In genomic region chr10:113006656-113007342, GRCh38 we compare ENCODE assay signal across 12 cellular contexts. TPM values are rescaled to one million over a fixed set of nuclear protein-coding genes. Genes with fewer than 3 reads are reported as not detected.
DNase-seq lines count a peak whose midpoint lies in the region; ATAC-seq lines count a peak whose summit lies in the region.
"Had no signal": no experiment of that assay in that cellular context is flagged by ENCODE, and none has a peak within 500 bp of the region (broad histone marks: within the 10 kb centered on the region; RNA-seq: fewer than 3 reads in every experiment).

No MANE protein-coding gene starts in this region.

- no peak overlapping the region for H4K91ac ChIP-seq in trophoblast cell (ENCODE audit: low read depth, low read length)

- no peak overlapping the region for H3K23ac ChIP-seq in trophoblast cell (ENCODE audit: low read length)

- no peak overlapping the region for H3K4me2 ChIP-seq in trophoblast cell (ENCODE audit: low read length)
- H3K4me2 ChIP-seq: SK-N-SH had no signal

- H2AFZ ChIP-seq in trophoblast cell (ENCODE audit: insufficient read depth, low read length, poor library complexity), result no peak overlapping the region

- H3K9me3 Mint-ChIP-seq in CD8-positive, alpha-beta memory T cell, result peaks cover 0 to 4% (median 0%) of the 10 kb centered on the region in 5 donors
- H3K9me3 Mint-ChIP-seq in activated naive CD8-positive, alpha-beta T cell treated with anti-CD3 and anti-CD28 coated beads, Interleukin-2, amount 50 U/mL, for 24 hours, result no peaks in the 10 kb centered on the region
- H3K9me3 Mint-ChIP-seq: mesothelial cell of epicardium had no signal

- H3K9ac ChIP-seq in trophoblast cell (ENCODE audit: low read length), result no peak overlapping the region
- H3K9ac ChIP-seq: SK-N-SH had no signal

- no peak overlapping the region for H2BK5ac ChIP-seq in trophoblast cell (ENCODE audit: low read depth, low read length, poor library complexity)

- H3K36me3 Mint-ChIP-seq in CD8-positive, alpha-beta memory T cell, result no peaks in the 10 kb centered on the region
- H3K36me3 Mint-ChIP-seq in activated naive CD8-positive, alpha-beta T cell treated with anti-CD3 and anti-CD28 coated beads, Interleukin-2, amount 50 U/mL, for 24 hours (ENCODE audit: low read depth), result no peaks in the 10 kb centered on the region

- no peaks in the 10 kb centered on the region for H3K79me1 ChIP-seq in trophoblast cell (ENCODE audit: low read length)

- H3K4me3 ChIP-seq in CD8-positive, alpha-beta memory T cell (ENCODE audit: low read length), result no peak overlapping the region
- H3K4me3 ChIP-seq in trophoblast cell (ENCODE audit: low read depth, low read length) (no peak overlapping the region), MG63 (no peak overlapping the region)
- H3K4me3 ChIP-seq: body of pancreas, psoas muscle had no signal

- no peak overlapping the region for H2AK5ac ChIP-seq in trophoblast cell (ENCODE audit: low read length)

- peaks cover 38 to 45% (median 42%) of the 10 kb centered on the region in 3 donors for H3K4me1 Mint-ChIP-seq in CD8-positive, alpha-beta memory T cell
- H3K4me1 Mint-ChIP-seq in activated naive CD8-positive, alpha-beta T cell treated with anti-CD3 and anti-CD28 coated beads, Interleukin-2, amount 50 U/mL, for 24 hours, result peaks cover 30% of the 10 kb centered on the region

- no peak overlapping the region for H4K12ac ChIP-seq in trophoblast cell (ENCODE audit: low read depth, low read length)

- no peak overlapping the region for H3K27ac ChIP-seq in CD8-positive, alpha-beta memory T cell (ENCODE audit: low read depth, low read length)
- H3K27ac ChIP-seq in trophoblast cell (ENCODE audit: low read depth, low read length), result no peak overlapping the region
- H3K27ac ChIP-seq: body of pancreas, psoas muscle had no signal

- no CpG with 5 or more reads among the region's 9 CpGs for WGBS in trophoblast cell (ENCODE audit: extremely low coverage, insufficient coverage, insufficient read length)

- H3K27ac Mint-ChIP-seq in CD8-positive, alpha-beta memory T cell, result peak overlapping the region in 7 of 8 donors; percentile 3 to 79 (median 66)
- H3K27ac Mint-ChIP-seq in activated naive CD8-positive, alpha-beta T cell treated with anti-CD3 and anti-CD28 coated beads, Interleukin-2, amount 50 U/mL, for 24 hours, result no peak overlapping the region

- peak; percentile 62 for ATAC-seq in activated naive CD8-positive, alpha-beta T cell treated with anti-CD3 and anti-CD28 coated beads, Interleukin-2, amount 50 U/mL, for 24 hours
- no peak for ATAC-seq in GM19328 (IDR thresholded peaks at IDR 0.05; ENCODE audit: unreplicated experiment)
- ATAC-seq: body of pancreas, psoas muscle had no signal

- peaks cover 34% of the 10 kb centered on the region for H3K4me1 ChIP-seq in CD8-positive, alpha-beta memory T cell (ENCODE audit: insufficient read depth, low read length)
- peaks cover 19 to 30% of the 10 kb centered on the region in 2 experiments for H3K4me1 ChIP-seq in trophoblast cell (ENCODE audit: control insufficient read depth in 1 of 2, insufficient read depth in 2 of 2, low read length in 2 of 2)

- H2BK12ac ChIP-seq in trophoblast cell (ENCODE audit: low read length), result no peak overlapping the region

- H3K4ac ChIP-seq in trophoblast cell (ENCODE audit: low read depth, low read length), result peak overlapping the region; percentile 42

- H3K4me3 Mint-ChIP-seq in CD8-positive, alpha-beta memory T cell, result peak overlapping the region; percentile 63 to 88 (median 83)
- peak overlapping the region; percentile 71 for H3K4me3 Mint-ChIP-seq in activated naive CD8-positive, alpha-beta T cell treated with anti-CD3 and anti-CD28 coated beads, Interleukin-2, amount 50 U/mL, for 24 hours
- H3K4me3 Mint-ChIP-seq: mesothelial cell of epicardium had no signal

- peaks cover 28% of the 10 kb centered on the region for H3K79me2 ChIP-seq in trophoblast cell (ENCODE audit: control insufficient read depth, insufficient read depth, low read length, poor library complexity)

- no peak overlapping the region for H2BK120ac ChIP-seq in trophoblast cell (ENCODE audit: insufficient read depth, low read length, poor library complexity)

- POLR2A ChIA-PET in CD8-positive, alpha-beta memory T cell (lab: Charles Lee), result no interaction called here

- peaks cover 12% of the 10 kb centered on the region for H3K27me3 ChIP-seq in CD8-positive, alpha-beta memory T cell (ENCODE audit: insufficient read depth, low read length, poor library complexity, severe bottlenecking)
- H3K27me3 ChIP-seq in trophoblast cell (ENCODE audit: insufficient read depth, low read length) (no peaks in the 10 kb centered on the region), MG63 (no peaks in the 10 kb centered on the region)
- H3K27me3 ChIP-seq: body of pancreas had no signal

- H4K8ac ChIP-seq in trophoblast cell (ENCODE audit: low read depth, low read length), result no peak overlapping the region

- CTCF ChIA-PET in CD8-positive, alpha-beta memory T cell (lab: Charles Lee), result no interaction called here

- no peak overlapping the region for H3K14ac ChIP-seq in trophoblast cell (ENCODE audit: low read length)

- peaks cover 13 to 36% of the 10 kb centered on the region in 2 donors for H3K27me3 Mint-ChIP-seq in CD8-positive, alpha-beta memory T cell
- peaks cover 80% of the 10 kb centered on the region for H3K27me3 Mint-ChIP-seq in activated naive CD8-positive, alpha-beta T cell treated with anti-CD3 and anti-CD28 coated beads, Interleukin-2, amount 50 U/mL, for 24 hours

- no peak overlapping the region for H3K18ac ChIP-seq in trophoblast cell (ENCODE audit: low read length)

- no peaks in the 10 kb centered on the region for H3K36me3 ChIP-seq in CD8-positive, alpha-beta memory T cell (ENCODE audit: insufficient read depth, low read length)
- H3K36me3 ChIP-seq in trophoblast cell (ENCODE audit: control insufficient read depth in 1 of 2, insufficient read depth in 2 of 2, low read length in 2 of 2) (peaks cover 6 to 15% of the 10 kb centered on the region in 2 experiments), MG63 (peaks cover 2% of the 10 kb centered on the region)

- peak in 1 of 5 donors; percentile 1 for DNase-seq in CD8-positive, alpha-beta memory T cell
- DNase-seq in NCI-H146 (lab: John Stamatoyannopoulos, UW) (peak; percentile 45), trophoblast cell (no peak), MG63 (no peak)
- DNase-seq in activated naive CD8-positive, alpha-beta T cell treated with anti-CD3 and anti-CD28 coated beads, Interleukin-2, amount 50 U/mL, for 24 hours, result no peak
- no peak for DNase-seq in effector CD8-positive, alpha-beta T cell (lab: John Stamatoyannopoulos, UW)
- DNase-seq: body of pancreas, GDM1, psoas muscle, SK-N-SH had no signal

- H3K9me3 ChIP-seq in CD8-positive, alpha-beta memory T cell (ENCODE audit: low read length), result no peaks in the 10 kb centered on the region
- peaks cover 5% of the 10 kb centered on the region for H3K9me3 ChIP-seq in trophoblast cell (ENCODE audit: insufficient read depth, low read depth, low read length)
- no peaks in the 10 kb centered on the region for H3K9me3 ChIP-seq in MG63
- H3K9me3 ChIP-seq: body of pancreas, psoas muscle, SK-N-SH had no signal

RNA-seq across cellular contexts. Expression of gene TCF7L2, which starts 56.8 kb away (rescaled TPM):
- total RNA-seq in CD8-positive, alpha-beta memory T cell, result under 1 TPM; 0.81 to 0.89 TPM
- polyA plus RNA-seq in CD8-positive, alpha-beta memory T cell, result 1.8 TPM
- polyA plus RNA-seq in trophoblast cell (2013), result 83.7 and 89.6 TPM in 2 replicates
- total RNA-seq in MG63 (2014; rRNA removed; shearing (Covaris generic); ENCODE audit: low replicate concordance), result 0.89 TPM in 1 of 2 replicates, not detected in the other
